8 cellular contexts compared by ENCODE assay signal in genomic region chr12:89468648-89469326, GRCh38. TPM values are rescaled to one million over a fixed set of nuclear protein-coding genes. Genes with fewer than 3 reads are reported as not detected.
DNase-seq lines count a peak whose midpoint lies in the region; ATAC-seq and TF ChIP-seq lines count a peak whose summit lies in the region.

No MANE protein-coding gene starts in this region.

- H3K27me3 Mint-ChIP-seq in stimulated activated naive CD8-positive, alpha-beta T cell treated with anti-CD3 and anti-CD28 coated beads, Interleukin-15, amount 100 ng/mL, for 72 hours: no peaks in the 10 kb centered on the region

- peak overlapping the region; percentile 42 to 93 for H3K27ac Mint-ChIP-seq in stimulated activated naive CD8-positive, alpha-beta T cell treated with anti-CD3 and anti-CD28 coated beads, Interleukin-15, amount 100 ng/mL, for 72 hours

- no peak for TF ChIP-seq CTCF in Peyer's patch (IDR thresholded peaks at IDR 0.05)
- TF ChIP-seq CTCF in esophagus muscularis mucosa (IDR thresholded peaks at IDR 0.05): no peak

- TF ChIP-seq POLR2A in Peyer's patch (IDR thresholded peaks at IDR 0.05) (no peak), esophagus muscularis mucosa (IDR thresholded peaks at IDR 0.05; ENCODE audit: low read depth) (no peak)

- no peaks in the 10 kb centered on the region for H3K9me3 Mint-ChIP-seq in stimulated activated naive CD8-positive, alpha-beta T cell treated with anti-CD3 and anti-CD28 coated beads, Interleukin-15, amount 100 ng/mL, for 72 hours

- H3K9me3 ChIP-seq in Peyer's patch: no peaks in the 10 kb centered on the region
- no peaks in the 10 kb centered on the region for H3K9me3 ChIP-seq in esophagus muscularis mucosa

- H3K4me3 ChIP-seq in Peyer's patch (no peak overlapping the region), esophagus muscularis mucosa (no peak overlapping the region)

- ATAC-seq in HG02884 (IDR thresholded peaks at IDR 0.05; ENCODE audit: unreplicated experiment): peak; percentile 70
- peak; percentile 63 for ATAC-seq in stimulated activated naive CD8-positive, alpha-beta T cell treated with anti-CD3 and anti-CD28 coated beads, Interleukin-15, amount 100 ng/mL, for 72 hours

- peak overlapping the region; percentile 57 to 92 for H3K4me3 Mint-ChIP-seq in stimulated activated naive CD8-positive, alpha-beta T cell treated with anti-CD3 and anti-CD28 coated beads, Interleukin-15, amount 100 ng/mL, for 72 hours

- DNase-seq in activated T-cell treated with anti-CD3 and anti-CD28 coated beads, Interleukin-2, amount 50 U/mL, for 1 hour: peak; percentile 19
- no peak for DNase-seq in activated T-cell treated with anti-CD3 and anti-CD28 coated beads for 4 hours
- no peak for DNase-seq in Peyer's patch
- no peak for DNase-seq in stimulated activated naive CD8-positive, alpha-beta T cell treated with anti-CD3 and anti-CD28 coated beads, Interleukin-15, amount 100 ng/mL, for 72 hours
- DNase-seq in NCI-H510A treated with DMSO at 0.1 percent for 48 hours (lab: John Stamatoyannopoulos, UW): no peak
- no peak for DNase-seq in DMS114 treated with DMSO at 0.1 percent for 48 hours (lab: John Stamatoyannopoulos, UW; ENCODE audit: unreplicated experiment)
- no peak for DNase-seq in esophagus muscularis mucosa (ENCODE audit: extremely low spot score)

- 73% methylated on average over 4 of the region's 4 CpGs for WGBS in esophagus muscularis mucosa

- H3K27ac ChIP-seq in Peyer's patch (peak overlapping the region; percentile 35 to 74 (median 58)), esophagus muscularis mucosa (replicated peaks in 1 of 4) (no peak overlapping the region)

- TF ChIP-seq EP300 in esophagus muscularis mucosa (IDR thresholded peaks at IDR 0.05): no peak

- H3K4me1 ChIP-seq in Peyer's patch (peaks cover 0 to 11% (median 0%) of the 10 kb centered on the region in 4 donors), esophagus muscularis mucosa (peaks cover 0 to 4% (median 0%) of the 10 kb centered on the region in 4 donors)

- H3K36me3 ChIP-seq in Peyer's patch (no peaks in the 10 kb centered on the region), esophagus muscularis mucosa (no peaks in the 10 kb centered on the region)

- intact Hi-C loops in esophagus muscularis mucosa (cut with DNase I): loop anchor here (10.0 kb wide), 1 partner anchor 224 kb away; no protein-coding TSS in a partner anchor

- H3K27me3 ChIP-seq in Peyer's patch: no peaks in the 10 kb centered on the region
- no peaks in the 10 kb centered on the region for H3K27me3 ChIP-seq in esophagus muscularis mucosa

- H3K4me1 Mint-ChIP-seq in stimulated activated naive CD8-positive, alpha-beta T cell treated with anti-CD3 and anti-CD28 coated beads, Interleukin-15, amount 100 ng/mL, for 72 hours: peaks cover 76% of the 10 kb centered on the region

RNA-seq across cellular contexts. Expression of gene GALNT4, which starts 55.8 kb away (rescaled TPM):
- total RNA-seq in Peyer's patch (10 to 100 TPM; 15.7 to 34.3 (median 26.1) TPM), esophagus muscularis mucosa (1 to 10 TPM; 5.0 to 6.2 (median 5.4) TPM)

RNA-seq across cellular contexts. Expression of gene POC1B, which starts 57.1 kb away (rescaled TPM):
- total RNA-seq in Peyer's patch: 10 to 100 TPM; 24.3 to 42.9 (median 31.1) TPM
- 10 to 100 TPM; 19.6 to 22.4 (median 20.0) TPM for total RNA-seq in esophagus muscularis mucosa

Comparison
In these comparisons a context has a peak if more than half of its experiments do, and no peak if none do; other contexts are left out.
1. H3K27ac ChIP-seq: peak in Peyer's patch (4 of 4); none in esophagus muscularis mucosa (0 of 4).